In genomic region chr7:134783294-134784069, GRCh38 we compare ENCODE assay signal across 1 cellular context.
TF ChIP-seq lines count a peak whose summit lies in the region.

No MANE protein-coding gene starts in this region.

TF ChIP-seq in endothelial cell of umbilical vein, 7 proteins besides CTCF, POLR2A, EP300 and RAD21:
- TF ChIP-seq FOS (IDR thresholded peaks at IDR 0.05; ENCODE audit: borderline replicate concordance, insufficient read depth, low read length): no peak
- no peak for TF ChIP-seq EZH2 (IDR thresholded peaks at IDR 0.05; ENCODE audit: borderline replicate concordance, low read depth, low read length, severe bottlenecking)
- TF ChIP-seq JUN (IDR thresholded peaks at IDR 0.05; ENCODE audit: borderline replicate concordance, insufficient read depth, insufficient read length, low read depth): no peak
- no peak for TF ChIP-seq GATA2 (IDR thresholded peaks at IDR 0.05; ENCODE audit: insufficient read depth, insufficient read length, low read depth, low read length)
